ENCODE assay signal across 8 cellular contexts in the genomic region with DNA sequence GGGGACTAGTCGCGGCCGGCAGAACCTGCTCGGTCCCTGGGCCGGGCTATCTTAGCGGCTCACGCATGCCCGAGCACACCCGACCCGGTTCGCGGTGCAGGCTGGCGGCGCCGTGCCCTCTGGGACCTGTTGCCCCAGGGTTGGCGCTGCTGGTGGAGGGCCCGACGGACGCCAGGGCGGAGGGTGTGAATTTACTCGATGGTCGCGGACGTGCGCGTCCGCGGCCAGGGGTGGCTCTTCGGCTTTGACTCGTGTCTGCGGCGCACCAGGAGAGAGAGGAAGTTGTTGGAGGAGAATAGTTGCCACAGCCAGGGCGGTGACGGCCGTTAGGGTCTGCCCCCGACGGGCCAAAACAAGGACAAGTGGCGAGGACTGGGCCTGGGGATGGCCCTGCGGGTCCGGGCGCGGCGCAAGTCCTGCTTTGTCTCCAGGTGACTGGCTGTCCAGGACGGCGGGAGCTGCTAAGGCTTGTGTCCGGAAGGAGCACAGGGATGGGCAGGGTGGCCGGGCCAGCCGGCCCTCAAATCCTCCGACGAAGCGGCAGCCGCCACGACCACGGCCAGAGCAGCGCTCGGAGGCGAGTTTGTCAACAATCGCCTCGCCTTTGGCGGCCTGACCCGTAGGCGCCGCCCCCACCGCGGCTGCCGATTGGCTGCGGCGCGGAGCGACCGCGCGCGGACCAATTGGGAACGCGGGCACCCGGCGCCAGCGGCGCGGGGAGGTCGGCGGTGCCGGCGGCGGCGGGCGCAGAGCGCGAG.
A peak's percentile ranks its signal among the peaks of the same experiment; 100 is the strongest.
DNase-seq lines count a peak whose midpoint lies in the region; ATAC-seq lines count a peak whose summit lies in the region.

No MANE protein-coding gene starts in this region.

- H3K36me3 ChIP-seq in NT2/D1 (ENCODE audit: insufficient read depth, insufficient read length, low read length), result peaks cover 23% of the 10 kb centered on the region

- H3K9ac ChIP-seq in NT2/D1 (ENCODE audit: insufficient read length, low read depth), result peak overlapping the region; percentile 96

- H3K27me3 ChIP-seq in NT2/D1 (ENCODE audit: insufficient read depth, insufficient read length), result peaks cover 48% of the 10 kb centered on the region

- H3K4me3 ChIP-seq in NT2/D1 (ENCODE audit: insufficient read length, low read depth), result peak overlapping the region; percentile 90

- peak; percentile 27 for DNase-seq in CMK (ENCODE audit: low read depth)
- peak; percentile 78 for DNase-seq in HPDE6-E6E7 (ENCODE audit: extremely low spot score)
- peak; percentile 89 for DNase-seq in NT2/D1 (ENCODE audit: low read depth, low spot score)
- peak; percentile 66 for DNase-seq in activated T-cell treated with anti-CD3 and anti-CD28 coated beads for 1 hour (ENCODE audit: low read depth)
- peak; percentile 90 for DNase-seq in epidermal melanocyte (ENCODE audit: insufficient read length, low spot score)
- DNase-seq in midbrain (lab: John Stamatoyannopoulos, UW), result peak; percentile 90
- peak; percentile 75 to 80 for DNase-seq in stimulated activated CD8-positive, alpha-beta memory T cell treated with anti-CD3 and anti-CD28 coated beads, Interleukin-15, amount 100 ng/mL, for 48 hours (ENCODE audit: low read depth in 2 of 2)

- no peaks in the 10 kb centered on the region for H3K9me3 ChIP-seq in NT2/D1 (ENCODE audit: insufficient read depth, low read length)

- peak; percentile 23 for ATAC-seq in GM19468 (IDR thresholded peaks at IDR 0.05; ENCODE audit: extremely low read depth, unreplicated experiment)

- H3K4me1 ChIP-seq in NT2/D1 (ENCODE audit: insufficient read depth, insufficient read length), result peaks cover 4% of the 10 kb centered on the region

Comparison
In these comparisons a context has a peak if more than half of its experiments do, and no peak if none do; other contexts are left out.
1. Peak in every context shown above with its lines: DNase-seq, ATAC-seq and H3K4me3 ChIP-seq.
2. DNase-seq: peak in every context shown above with its lines; median percentile 90 in epidermal melanocyte; 90 in midbrain; 89 in NT2/D1; 78 in HPDE6-E6E7; 78 in stimulated activated CD8-positive, alpha-beta memory T cell treated with anti-CD3 and anti-CD28 coated beads, Interleukin-15, amount 100 ng/mL, for 48 hours; 66 in activated T-cell treated with anti-CD3 and anti-CD28 coated beads for 1 hour; 27 in CMK.